In the genomic region with DNA sequence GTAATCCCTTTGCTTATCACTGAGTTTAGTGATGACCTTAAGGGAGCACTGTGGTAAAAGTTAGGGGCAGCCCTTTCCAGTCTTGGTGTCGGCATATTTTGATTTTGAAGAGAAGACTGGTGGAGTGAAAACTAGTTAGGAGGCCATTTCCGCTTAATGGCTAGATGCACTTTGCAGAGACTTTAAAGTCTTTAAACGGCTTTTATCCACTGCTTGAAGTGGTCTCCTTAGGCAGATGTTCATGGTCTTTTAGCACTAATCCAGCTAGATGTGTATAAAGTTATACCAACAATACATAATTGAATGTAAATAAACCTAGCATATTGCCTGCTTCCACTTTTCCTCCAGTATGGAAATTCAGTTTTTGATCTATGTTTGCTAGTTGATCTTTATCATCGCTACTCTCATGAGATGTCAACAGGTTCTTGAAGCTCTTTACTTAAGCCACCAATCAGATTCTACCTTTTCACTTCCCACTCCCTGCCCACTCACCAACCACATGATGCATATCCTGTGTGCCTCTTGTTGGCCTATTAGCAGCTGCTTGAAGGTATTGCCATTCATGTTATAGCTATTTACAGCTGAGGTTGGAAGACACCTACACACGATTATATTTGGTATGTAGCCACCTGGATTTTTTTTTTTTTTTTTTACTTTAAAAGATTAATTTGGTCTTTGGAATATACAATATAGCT, we compare ENCODE assay signal across 12 cellular contexts.
DNase-seq lines count a peak whose midpoint lies in the region; ATAC-seq and TF ChIP-seq lines count a peak whose summit lies in the region.
"Had no signal": no experiment of that assay in that cellular context is flagged by ENCODE, and none has a peak within 500 bp of the region (broad histone marks: within the 10 kb centered on the region; RNA-seq: fewer than 3 reads in every experiment).

No MANE protein-coding gene starts in this region.

- no peak overlapping the region for H3K4me3 ChIP-seq in right atrium auricular region
- no peak overlapping the region for H3K4me3 ChIP-seq in esophagus muscularis mucosa
- H3K4me3 ChIP-seq: left ventricle myocardium inferior had no signal

- no peak for TF ChIP-seq EP300 in esophagus muscularis mucosa (IDR thresholded peaks at IDR 0.05)

- intact Hi-C loops in Calu3 (cut with micrococcal nuclease; ENCODE audit: unreplicated experiment) = loop anchor here (5.0 kb wide), 1 partner anchor 117 kb away; no protein-coding TSS in a partner anchor
- intact Hi-C loops in esophagus muscularis mucosa (cut with DNase I) = no loop called here

- no peak overlapping the region for H3K27ac ChIP-seq in right atrium auricular region
- H3K27ac ChIP-seq in esophagus muscularis mucosa (replicated peaks in 1 of 4) = no peak overlapping the region
- H3K27ac ChIP-seq: left ventricle myocardium inferior had no signal

- no peak overlapping the region for H3K4me3 Mint-ChIP-seq in activated T-cell treated with anti-CD3 and anti-CD28 coated beads, Interleukin-2, amount 50 U/mL, for 24 hours
- H3K4me3 Mint-ChIP-seq in natural killer cell treated with Interleukin-12 subunit alpha and Interleukin-12 subunit beta and Interleukin-15 and Interleukin-18, amount 100 ng/mL, for 72 hours = peak overlapping the region; percentile 1
- H3K4me3 Mint-ChIP-seq in Calu3 (ENCODE audit: low read depth, unreplicated experiment) (no peak overlapping the region), type B pancreatic cell (no peak overlapping the region)
- H3K4me3 Mint-ChIP-seq: activated B cell treated with CpG ODN at 0.5 μM for 24 hours had no signal

- no TSS peak for BruUV-seq in Calu3 (replicated peaks; lab: Mats Ljungman, UMichigan)

- ATAC-seq in natural killer cell treated with Interleukin-12 subunit alpha and Interleukin-12 subunit beta and Interleukin-15 and Interleukin-18, amount 100 ng/mL, for 72 hours = peak; percentile 61 to 71

- CTCF ChIA-PET in Calu3 (lab: Charles Lee) = interaction anchor here (0.7 to 0.8 kb wide), 2 partner anchors 11 to 41 kb away, joined by 3 to 4 read pairs; no protein-coding TSS in a partner anchor

- 81% methylated on average over 5 of the region's 5 CpGs for WGBS in esophagus muscularis mucosa

- TF ChIP-seq CTCF in right atrium auricular region (IDR thresholded peaks at IDR 0.05) (no peak), Calu3 (IDR thresholded peaks at IDR 0.05; ENCODE audit: unreplicated experiment) (no peak), type B pancreatic cell (conservative IDR thresholded peaks at IDR 0.05) (no peak), esophagus muscularis mucosa (IDR thresholded peaks at IDR 0.05) (no peak)

- DNase-seq in Daoy (ENCODE audit: low read depth) = peak; percentile 11
- DNase-seq in KG1 (lab: John Stamatoyannopoulos, UW) = peak; percentile 47
- peak; percentile 32 for DNase-seq in activated T-cell treated with anti-CD3 and anti-CD28 coated beads, Interleukin-2, amount 50 U/mL, for 24 hours
- DNase-seq in natural killer cell treated with Interleukin-12 subunit alpha and Interleukin-12 subunit beta and Interleukin-15 and Interleukin-18, amount 100 ng/mL, for 72 hours (ENCODE audit: low spot score) = no peak
- no peak for DNase-seq in right atrium auricular region (ENCODE audit: low spot score)
- no peak for DNase-seq in Calu3
- DNase-seq in type B pancreatic cell (ENCODE audit: extremely low spot score, unreplicated experiment) = no peak
- DNase-seq in esophagus muscularis mucosa (ENCODE audit: extremely low spot score) = no peak
- DNase-seq: activated B cell treated with CpG ODN at 0.5 μM for 24 hours; DND-41; effector CD4-positive, alpha-beta T cell; left ventricle myocardium inferior had no signal

- H3K27me3 ChIP-seq in right atrium auricular region = no peaks in the 10 kb centered on the region
- no peaks in the 10 kb centered on the region for H3K27me3 ChIP-seq in esophagus muscularis mucosa

- H3K36me3 ChIP-seq in right atrium auricular region = peaks cover 28% of the 10 kb centered on the region
- H3K36me3 ChIP-seq in esophagus muscularis mucosa = peaks cover 0 to 39% (median 19%) of the 10 kb centered on the region in 4 donors

- H3K36me3 Mint-ChIP-seq in activated T-cell treated with anti-CD3 and anti-CD28 coated beads, Interleukin-2, amount 50 U/mL, for 24 hours (ENCODE audit: low read depth) = peaks cover 38% of the 10 kb centered on the region
- peaks cover 5% of the 10 kb centered on the region for H3K36me3 Mint-ChIP-seq in natural killer cell treated with Interleukin-12 subunit alpha and Interleukin-12 subunit beta and Interleukin-15 and Interleukin-18, amount 100 ng/mL, for 72 hours
- no peaks in the 10 kb centered on the region for H3K36me3 Mint-ChIP-seq in Calu3 (ENCODE audit: insufficient read depth, unreplicated experiment)
- peaks cover 12% of the 10 kb centered on the region for H3K36me3 Mint-ChIP-seq in type B pancreatic cell

- peak overlapping the region; percentile 19 for H3K27ac Mint-ChIP-seq in activated T-cell treated with anti-CD3 and anti-CD28 coated beads, Interleukin-2, amount 50 U/mL, for 24 hours
- H3K27ac Mint-ChIP-seq in natural killer cell treated with Interleukin-12 subunit alpha and Interleukin-12 subunit beta and Interleukin-15 and Interleukin-18, amount 100 ng/mL, for 72 hours = peak overlapping the region in 1 of 2 donors; percentile 6
- H3K27ac Mint-ChIP-seq in Calu3 (ENCODE audit: unreplicated experiment) (no peak overlapping the region), type B pancreatic cell (no peak overlapping the region)
- H3K27ac Mint-ChIP-seq: activated B cell treated with CpG ODN at 0.5 μM for 24 hours had no signal

- H3K4me1 ChIP-seq in right atrium auricular region = peaks cover 0 to 5% of the 10 kb centered on the region in 2 donors
- H3K4me1 ChIP-seq in esophagus muscularis mucosa = no peaks in the 10 kb centered on the region

- TF ChIP-seq POLR2A in esophagus muscularis mucosa (IDR thresholded peaks at IDR 0.05; ENCODE audit: low read depth) = no peak

- H3K4me1 Mint-ChIP-seq in activated T-cell treated with anti-CD3 and anti-CD28 coated beads, Interleukin-2, amount 50 U/mL, for 24 hours (ENCODE audit: low read depth) = peaks cover 22% of the 10 kb centered on the region
- H3K4me1 Mint-ChIP-seq in natural killer cell treated with Interleukin-12 subunit alpha and Interleukin-12 subunit beta and Interleukin-15 and Interleukin-18, amount 100 ng/mL, for 72 hours (ENCODE audit: low read depth in 2 of 2) = peaks cover 19% of the 10 kb centered on the region in 2 donors
- H3K4me1 Mint-ChIP-seq in Calu3 (ENCODE audit: low read depth, unreplicated experiment) (no peaks in the 10 kb centered on the region), type B pancreatic cell (ENCODE audit: unreplicated experiment) (peaks cover 19% of the 10 kb centered on the region)

- H3K27me3 Mint-ChIP-seq in activated T-cell treated with anti-CD3 and anti-CD28 coated beads, Interleukin-2, amount 50 U/mL, for 24 hours = no peaks in the 10 kb centered on the region
- no peaks in the 10 kb centered on the region for H3K27me3 Mint-ChIP-seq in natural killer cell treated with Interleukin-12 subunit alpha and Interleukin-12 subunit beta and Interleukin-15 and Interleukin-18, amount 100 ng/mL, for 72 hours
- H3K27me3 Mint-ChIP-seq in Calu3 (ENCODE audit: unreplicated experiment) (no peaks in the 10 kb centered on the region), type B pancreatic cell (no peaks in the 10 kb centered on the region)
- H3K27me3 Mint-ChIP-seq: activated B cell treated with CpG ODN at 0.5 μM for 24 hours had no signal

- H3K9me3 ChIP-seq in right atrium auricular region (no peaks in the 10 kb centered on the region), esophagus muscularis mucosa (no peaks in the 10 kb centered on the region)
- H3K9me3 ChIP-seq: left ventricle myocardium inferior had no signal

- no peaks in the 10 kb centered on the region for H3K9me3 Mint-ChIP-seq in activated T-cell treated with anti-CD3 and anti-CD28 coated beads, Interleukin-2, amount 50 U/mL, for 24 hours
- no peaks in the 10 kb centered on the region for H3K9me3 Mint-ChIP-seq in natural killer cell treated with Interleukin-12 subunit alpha and Interleukin-12 subunit beta and Interleukin-15 and Interleukin-18, amount 100 ng/mL, for 72 hours
- H3K9me3 Mint-ChIP-seq in Calu3 (ENCODE audit: low read depth, unreplicated experiment) = no peaks in the 10 kb centered on the region
- no peaks in the 10 kb centered on the region for H3K9me3 Mint-ChIP-seq in type B pancreatic cell
- H3K9me3 Mint-ChIP-seq: activated B cell treated with CpG ODN at 0.5 μM for 24 hours had no signal

Comparison
In these comparisons a context has a peak if more than half of its experiments do, and no peak if none do; other contexts are left out.
1. DNase-seq: peak in Daoy (single experiment), KG1 (single experiment) and activated T-cell treated with anti-CD3 and anti-CD28 coated beads, Interleukin-2, amount 50 U/mL, for 24 hours (single experiment); none in natural killer cell treated with Interleukin-12 subunit alpha and Interleukin-12 subunit beta and Interleukin-15 and Interleukin-18, amount 100 ng/mL, for 72 hours (single experiment), right atrium auricular region (single experiment), Calu3 (single experiment), type B pancreatic cell (single experiment) and esophagus muscularis mucosa (single experiment).